Comparison of ENCODE assay signal across 20 cellular contexts in the genomic region with DNA sequence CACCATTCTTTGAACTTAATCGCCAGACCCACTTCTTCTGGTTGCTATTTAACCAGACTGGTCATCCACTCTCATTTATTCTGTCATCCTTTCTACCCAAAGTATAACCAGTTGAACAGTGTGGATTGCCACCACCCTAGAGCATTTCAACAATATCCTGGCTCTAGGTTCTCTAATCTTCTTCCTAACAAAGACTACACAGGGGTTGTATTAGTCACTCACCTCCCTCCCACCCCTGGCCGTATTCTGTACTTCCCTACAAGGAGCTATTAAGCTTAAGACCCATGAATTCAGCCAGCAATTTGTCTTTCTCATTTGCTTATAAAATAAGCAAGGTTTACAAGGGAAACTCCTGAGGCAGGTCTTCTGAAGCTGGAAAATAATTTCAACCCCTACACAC. TPM values are rescaled to one million over a fixed set of nuclear protein-coding genes. Genes with fewer than 3 reads are reported as not detected.
A peak's percentile ranks its signal among the peaks of the same experiment; 100 is the strongest.
DNase-seq lines count a peak whose midpoint lies in the region; ATAC-seq and TF ChIP-seq lines count a peak whose summit lies in the region.
"Had no signal": no experiment of that assay in that cellular context is flagged by ENCODE, and none has a peak within 500 bp of the region (broad histone marks: within the 10 kb centered on the region; RNA-seq: fewer than 3 reads in every experiment).

No MANE protein-coding gene starts in this region.

- H3K27me3 ChIP-seq in MG63 (no peaks in the 10 kb centered on the region), mesendoderm (ENCODE audit: insufficient read depth, low read length, poor library complexity) (no peaks in the 10 kb centered on the region)
- H3K27me3 ChIP-seq: dorsolateral prefrontal cortex had no signal

- CTCF ChIA-PET in activated CD8-positive, alpha-beta T cell treated with anti-CD3 and anti-CD28 coated beads, Interleukin-2, amount 10 ng/mL, durations not matched to agents 7 days and 5 days (lab: Charles Lee) = interaction anchor here (1.0 to 1.3 kb wide), 2 partner anchors 10 to 12 kb away, joined by 3 to 5 read pairs; no protein-coding TSS in a partner anchor

- H2BK15ac ChIP-seq in mesendoderm (replicated peaks; ENCODE audit: low read depth) = peak overlapping the region; percentile 12

- no peaks in the 10 kb centered on the region for H3K4me1 Mint-ChIP-seq in activated CD8-positive, alpha-beta T cell treated with anti-CD3 and anti-CD28 coated beads, Interleukin-2, amount 10 ng/mL, durations not matched to agents 7 days and 5 days (ENCODE audit: low read depth)
- H3K4me1 Mint-ChIP-seq: CD4-positive, CD25-positive, alpha-beta regulatory T cell; neural crest cell had no signal

- no peaks in the 10 kb centered on the region for H3K79me2 ChIP-seq in mesendoderm (ENCODE audit: control insufficient read depth, insufficient read depth, low read length)

- no peaks in the 10 kb centered on the region for H3K79me1 ChIP-seq in mesendoderm (ENCODE audit: low read length)

- H3K56ac ChIP-seq in mesendoderm (ENCODE audit: low read length) = no peak overlapping the region

- H3K4me1 ChIP-seq in mesendoderm (ENCODE audit: control insufficient read depth, low read depth, low read length) = no peaks in the 10 kb centered on the region
- H3K4me1 ChIP-seq: lower lobe of right lung had no signal

- peak overlapping the region; percentile 68 for H3K18ac ChIP-seq in mesendoderm (ENCODE audit: low read length)

- H3K4me3 ChIP-seq in MG63 (no peak overlapping the region), choroid plexus epithelial cell (ENCODE audit: low read depth, low read length) (no peak overlapping the region), mesendoderm (ENCODE audit: low read length) (no peak overlapping the region)
- H3K4me3 ChIP-seq: dorsolateral prefrontal cortex, lower lobe of right lung had no signal

- H3K27ac ChIP-seq in mesendoderm (ENCODE audit: low read depth, low read length) = no peak overlapping the region
- H3K27ac ChIP-seq: dorsolateral prefrontal cortex, epithelial cell of prostate, lower lobe of right lung had no signal

- DNase-seq in ELR (ENCODE audit: low read depth) = peak; percentile 20
- DNase-seq in MG63 = peak; percentile 60
- DNase-seq in choroid plexus epithelial cell (ENCODE audit: low read depth) = peak; percentile 34
- no peak for DNase-seq in mesendoderm
- no peak for DNase-seq in activated CD8-positive, alpha-beta T cell treated with anti-CD3 and anti-CD28 coated beads, Interleukin-2, amount 10 ng/mL, durations not matched to agents 7 days and 5 days
- DNase-seq in activated effector memory CD4-positive, alpha-beta T cell treated with Interleukin-2 at 50 U/mL for 16 hours = no peak
- DNase-seq: activated CD4-positive, alpha-beta memory T cell treated with anti-CD3 and anti-CD28 coated beads for 36 hours; activated gamma-delta T cell; CD4-positive, CD25-positive, alpha-beta regulatory T cell; central memory CD4-positive, alpha-beta T cell; dorsolateral prefrontal cortex; hypothalamus; islet precursor cell; lower lobe of right lung; NCI-H524 treated with DMSO at 0.1 percent for 48 hours had no signal

- H3K4me3 Mint-ChIP-seq in activated CD8-positive, alpha-beta T cell treated with anti-CD3 and anti-CD28 coated beads, Interleukin-2, amount 10 ng/mL, durations not matched to agents 7 days and 5 days = no peak overlapping the region
- H3K4me3 Mint-ChIP-seq: activated CD4-positive, alpha-beta memory T cell treated with anti-CD3 and anti-CD28 coated beads for 36 hours; CD4-positive, CD25-positive, alpha-beta regulatory T cell; neural crest cell had no signal

- H3K36me3 ChIP-seq in MG63 (no peaks in the 10 kb centered on the region), mesendoderm (ENCODE audit: control insufficient read depth, insufficient read depth, low read length) (no peaks in the 10 kb centered on the region)
- H3K36me3 ChIP-seq: lower lobe of right lung had no signal

- POLR2A ChIA-PET in activated CD8-positive, alpha-beta T cell treated with anti-CD3 and anti-CD28 coated beads, Interleukin-2, amount 10 ng/mL, durations not matched to agents 7 days and 5 days (lab: Charles Lee) = no interaction called here

- H3K9ac ChIP-seq in mesendoderm (ENCODE audit: low read length) = no peak overlapping the region

- no peak overlapping the region for H2BK5ac ChIP-seq in mesendoderm (ENCODE audit: low read length)

- no peak for ATAC-seq in activated CD8-positive, alpha-beta T cell treated with anti-CD3 and anti-CD28 coated beads, Interleukin-2, amount 10 ng/mL, durations not matched to agents 7 days and 5 days
- no peak for ATAC-seq in GM18517 (IDR thresholded peaks at IDR 0.05; ENCODE audit: unreplicated experiment)
- ATAC-seq: lower lobe of right lung had no signal

- H2BK120ac ChIP-seq in mesendoderm (ENCODE audit: low read depth, low read length) = no peak overlapping the region

- peaks cover 4% of the 10 kb centered on the region for H3K9me3 ChIP-seq in MG63
- H3K9me3 ChIP-seq: lower lobe of right lung had no signal

- H3K36me3 Mint-ChIP-seq in activated CD8-positive, alpha-beta T cell treated with anti-CD3 and anti-CD28 coated beads, Interleukin-2, amount 10 ng/mL, durations not matched to agents 7 days and 5 days (ENCODE audit: low read depth) = no peaks in the 10 kb centered on the region
- H3K36me3 Mint-ChIP-seq: activated CD4-positive, alpha-beta memory T cell treated with anti-CD3 and anti-CD28 coated beads for 36 hours; CD4-positive, CD25-positive, alpha-beta regulatory T cell had no signal

- no peak overlapping the region for H4K5ac ChIP-seq in mesendoderm (ENCODE audit: low read length)

- no CpG with 5 or more reads among the region's 2 CpGs for WGBS in mesendoderm (ENCODE audit: extremely low coverage, insufficient coverage, low lambda C conversion rate)

- H3K27me3 Mint-ChIP-seq in activated CD8-positive, alpha-beta T cell treated with anti-CD3 and anti-CD28 coated beads, Interleukin-2, amount 10 ng/mL, durations not matched to agents 7 days and 5 days (ENCODE audit: low read depth) = no peaks in the 10 kb centered on the region
- H3K27me3 Mint-ChIP-seq: CD4-positive, CD25-positive, alpha-beta regulatory T cell had no signal

- no peak overlapping the region for H4K8ac ChIP-seq in mesendoderm (ENCODE audit: low read depth, low read length)

- no peak overlapping the region for H3K27ac Mint-ChIP-seq in activated CD8-positive, alpha-beta T cell treated with anti-CD3 and anti-CD28 coated beads, Interleukin-2, amount 10 ng/mL, durations not matched to agents 7 days and 5 days
- H3K27ac Mint-ChIP-seq: activated CD4-positive, alpha-beta memory T cell treated with anti-CD3 and anti-CD28 coated beads for 36 hours; CD4-positive, CD25-positive, alpha-beta regulatory T cell; progenitor cell of endocrine pancreas had no signal

- no peak overlapping the region for H2AK5ac ChIP-seq in mesendoderm (ENCODE audit: low read length)

- H3K4ac ChIP-seq in mesendoderm (ENCODE audit: low read depth, low read length) = no peak overlapping the region

- TF ChIP-seq CTCF in choroid plexus epithelial cell (conservative IDR thresholded peaks at IDR 0.05; ENCODE audit: low read depth, low read length) = no peak

- H3K9me3 Mint-ChIP-seq in activated CD8-positive, alpha-beta T cell treated with anti-CD3 and anti-CD28 coated beads, Interleukin-2, amount 10 ng/mL, durations not matched to agents 7 days and 5 days (ENCODE audit: insufficient read depth) = no peaks in the 10 kb centered on the region
- H3K9me3 Mint-ChIP-seq: activated CD4-positive, alpha-beta memory T cell treated with anti-CD3 and anti-CD28 coated beads for 36 hours had no signal

- H3K23ac ChIP-seq in mesendoderm (ENCODE audit: low read length) = no peak overlapping the region

- no peak overlapping the region for H3K4me2 ChIP-seq in mesendoderm (ENCODE audit: low read length)

RNA-seq across cellular contexts. Expression of gene CEP126, which starts 46.9 kb away (rescaled TPM):
- total RNA-seq in MG63 (2014; rRNA removed; shearing (Covaris generic); ENCODE audit: low replicate concordance) = 0.35 and 0.40 TPM in 2 replicates
- 0.80 TPM for polyA plus RNA-seq in mesendoderm (2013, experiment 1 of 2)
- 0.78 TPM for polyA plus RNA-seq in mesendoderm (2013, experiment 2 of 2)
- under 1 TPM; 0.34 to 0.37 TPM for total RNA-seq in activated CD8-positive, alpha-beta T cell treated with anti-CD3 and anti-CD28 coated beads, Interleukin-2, amount 10 ng/mL, durations not matched to agents 7 days and 5 days

RNA-seq across cellular contexts. Expression of gene ANGPTL5, which starts 48.4 kb away (rescaled TPM):
- 0.10 TPM in 1 of 2 replicates, not detected in the other for total RNA-seq in MG63 (2014; rRNA removed; shearing (Covaris generic); ENCODE audit: low replicate concordance)
- polyA plus RNA-seq in mesendoderm (2013, experiment 1 of 2) = not detected
- polyA plus RNA-seq in mesendoderm (2013, experiment 2 of 2) = not detected
- not detected for total RNA-seq in activated CD8-positive, alpha-beta T cell treated with anti-CD3 and anti-CD28 coated beads, Interleukin-2, amount 10 ng/mL, durations not matched to agents 7 days and 5 days
- total RNA-seq: activated CD4-positive, alpha-beta memory T cell treated with anti-CD3 and anti-CD28 coated beads for 36 hours; CD4-positive, CD25-positive, alpha-beta regulatory T cell; neural crest cell; progenitor cell of endocrine pancreas; urinary bladder had no signal

Comparison
In these comparisons a context has a peak if more than half of its experiments do, and no peak if none do; other contexts are left out.
1. DNase-seq: peak in ELR (single experiment), MG63 (single experiment) and choroid plexus epithelial cell (single experiment); none in mesendoderm (single experiment), activated CD8-positive, alpha-beta T cell treated with anti-CD3 and anti-CD28 coated beads, Interleukin-2, amount 10 ng/mL, durations not matched to agents 7 days and 5 days (single experiment) and activated effector memory CD4-positive, alpha-beta T cell treated with Interleukin-2 at 50 U/mL for 16 hours (single experiment).